9 cellular contexts compared by ENCODE assay signal in genomic region chr3:171791695-171792082, GRCh38. TPM values are rescaled to one million over a fixed set of nuclear protein-coding genes. Genes with fewer than 3 reads are reported as not detected.
A peak's percentile ranks its signal among the peaks of the same experiment; 100 is the strongest.
DNase-seq lines count a peak whose midpoint lies in the region; ATAC-seq and TF ChIP-seq lines count a peak whose summit lies in the region.
"Had no signal": no experiment of that assay in that cellular context is flagged by ENCODE, and none has a peak within 500 bp of the region (broad histone marks: within the 10 kb centered on the region; RNA-seq: fewer than 3 reads in every experiment).

No MANE protein-coding gene starts in this region.

- H3K27me3 ChIP-seq in tibial nerve, result no peaks in the 10 kb centered on the region

- ATAC-seq in GM18909 (IDR thresholded peaks at IDR 0.05; ENCODE audit: poor library complexity, unreplicated experiment), result no peak

- TF ChIP-seq POLR2A in tibial nerve (IDR thresholded peaks at IDR 0.05), result no peak

- DNase-seq in ELF-1 (ENCODE audit: low read depth, low spot score), result peak; percentile 36
- DNase-seq in SK-MEL-5 (ENCODE audit: low read depth, low spot score), result peak; percentile 86
- DNase-seq in fibroblast of villous mesenchyme (ENCODE audit: low read depth), result peak; percentile 82
- DNase-seq in osteocyte (ENCODE audit: extremely low spot score, unreplicated experiment), result no peak
- DNase-seq in tibial nerve (ENCODE audit: low spot score in 2 of 2), result no peak
- no peak for DNase-seq in G401 (ENCODE audit: low spot score)
- no peak for DNase-seq in T1000 (lab: John Stamatoyannopoulos, UW)

- TF ChIP-seq CTCF in fibroblast of villous mesenchyme (IDR thresholded peaks at IDR 0.05; ENCODE audit: insufficient read depth, low read depth, low read length), result no peak
- no peak for TF ChIP-seq CTCF in osteocyte (IDR thresholded peaks at IDR 0.05)
- no peak for TF ChIP-seq CTCF in tibial nerve (IDR thresholded peaks at IDR 0.05)

- H3K4me1 ChIP-seq in tibial nerve, result peaks cover 0 to 39% (median 3%) of the 10 kb centered on the region in 4 donors

- peaks cover 25% of the 10 kb centered on the region for H3K4me1 Mint-ChIP-seq in osteocyte (ENCODE audit: unreplicated experiment)

- H3K36me3 Mint-ChIP-seq in osteocyte (ENCODE audit: unreplicated experiment), result peaks cover 4% of the 10 kb centered on the region

- H3K27ac Mint-ChIP-seq in osteocyte (ENCODE audit: unreplicated experiment), result peak overlapping the region; percentile 74

- TF ChIP-seq EP300 in tibial nerve (IDR thresholded peaks at IDR 0.05), result peak in 1 of 2 donors; percentile 50

- H3K4me3 ChIP-seq in fibroblast of villous mesenchyme (ENCODE audit: low read depth, low read length) (no peak overlapping the region), tibial nerve (no peak overlapping the region)

- no peaks in the 10 kb centered on the region for H3K27me3 Mint-ChIP-seq in osteocyte (ENCODE audit: unreplicated experiment)

- no peaks in the 10 kb centered on the region for H3K36me3 ChIP-seq in tibial nerve

- no peaks in the 10 kb centered on the region for H3K9me3 Mint-ChIP-seq in osteocyte (ENCODE audit: unreplicated experiment)

- H3K4me3 Mint-ChIP-seq in osteocyte (ENCODE audit: unreplicated experiment), result no peak overlapping the region

- 46 to 53% methylated on average over 5 of the region's 5 CpGs for WGBS in tibial nerve, 2 donors

- peak overlapping the region in 1 of 4 donors; percentile 59 for H3K27ac ChIP-seq in tibial nerve

- H3K9me3 ChIP-seq in tibial nerve, result no peaks in the 10 kb centered on the region

- in situ Hi-C loops in SK-MEL-5 (cut with HindIII; ENCODE audit: low pct_unique_long_range_greater_than_20kb, low sequenced_read_pairs), result no loop called here
- in situ Hi-C loops in G401 (cut with HindIII; ENCODE audit: low sequenced_read_pairs), result no loop called here

RNA-seq across cellular contexts. Expression of gene PLD1, which starts 18.6 kb away (rescaled TPM):
- 87.7 and 92.2 TPM in 2 replicates for total RNA-seq in SK-MEL-5 (2014; rRNA removed; shearing (Covaris generic))
- polyA plus RNA-seq in SK-MEL-5 (2015; cell fraction: cytosol; rRNA removed), result 45.2 and 60.4 TPM in 2 replicates
- 85.3 and 118 TPM in 2 replicates for polyA plus RNA-seq in SK-MEL-5 (2015; cell fraction: nucleus; rRNA removed)
- total RNA-seq in fibroblast of villous mesenchyme (18.0 and 19.4 TPM in 2 replicates), osteocyte (13.9 and 15.2 TPM in 2 replicates), tibial nerve (10 to 100 TPM; 15.3 to 55.9 (median 45.4) TPM)
- total RNA-seq in G401 (2014; rRNA removed; shearing (Covaris generic)), result not detected in 2 replicates

RNA-seq across cellular contexts. Expression of gene TMEM212, which starts 51.5 kb away (rescaled TPM):
- not detected in 2 replicates for total RNA-seq in SK-MEL-5 (2014; rRNA removed; shearing (Covaris generic))
- polyA plus RNA-seq in SK-MEL-5 (2015; cell fraction: cytosol; rRNA removed), result not detected in 2 replicates
- polyA plus RNA-seq in SK-MEL-5 (2015; cell fraction: nucleus; rRNA removed), result not detected in 2 replicates
- total RNA-seq in fibroblast of villous mesenchyme (not detected in 2 replicates), osteocyte (not detected in 2 replicates), tibial nerve (not detected)
- total RNA-seq in G401 (2014; rRNA removed; shearing (Covaris generic)), result not detected in 2 replicates
- total RNA-seq: T-helper 1 cell treated with Interleukin-12 subunit alpha and Interleukin-12 subunit beta and Interleukin-4 antibody, amounts not matched to agents 30 ng/mL and 1 ng/mL, for 36 hours had no signal

Comparison
In these comparisons a context has a peak if more than half of its experiments do, and no peak if none do; other contexts are left out.
1. DNase-seq: peak in ELF-1 (single experiment), SK-MEL-5 (single experiment) and fibroblast of villous mesenchyme (single experiment); none in osteocyte (single experiment), tibial nerve (0 of 2), G401 (single experiment) and T1000 (single experiment).
2. RNA of gene PLD1, which starts 18.6 kb away (total RNA-seq): 87.7 to 92.2 TPM in SK-MEL-5, 15.3 to 55.9 TPM in tibial nerve, 18.0 to 19.4 TPM in fibroblast of villous mesenchyme and 13.9 to 15.2 TPM in osteocyte; not detected in G401; every median in the first group is over 10 times any median in the second.